8 cellular contexts compared by ENCODE assay signal in the genomic region with DNA sequence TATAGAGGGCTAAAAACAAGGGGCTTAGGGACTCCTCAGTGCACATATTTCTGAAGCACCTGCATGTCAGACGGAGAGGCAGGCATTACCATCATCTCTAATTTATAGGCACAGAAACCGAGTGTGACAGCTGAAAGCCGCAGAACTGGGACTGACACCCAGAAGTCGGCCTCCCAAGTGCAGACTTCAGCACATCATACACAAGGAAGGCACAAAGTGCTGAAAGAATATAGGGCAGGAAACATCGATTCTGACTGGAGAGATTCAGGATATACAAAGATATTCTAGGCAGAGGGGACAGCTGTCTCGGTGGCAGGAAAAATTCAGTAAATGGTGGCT. TPM values are rescaled to one million over a fixed set of nuclear protein-coding genes. Genes with fewer than 3 reads are reported as not detected.
DNase-seq lines count a peak whose midpoint lies in the region; ATAC-seq lines count a peak whose summit lies in the region.

No MANE protein-coding gene starts in this region.

- CTCF ChIA-PET in activated CD8-positive, alpha-beta memory T cell treated with anti-CD3 and anti-CD28 coated beads, Interleukin-2, amount 10 ng/mL, durations not matched to agents 7 days and 5 days (lab: Charles Lee), result interaction anchor here (0.7 to 3.4 kb wide), 13 partner anchors 10 to 176 kb away, joined by 3 to 58 read pairs (median 3); partner anchors contain the start of genes MRPS27 and PTCD2

- peak overlapping the region; percentile 86 for H3K4me3 Mint-ChIP-seq in activated CD8-positive, alpha-beta memory T cell treated with anti-CD3 and anti-CD28 coated beads, Interleukin-2, amount 10 ng/mL, durations not matched to agents 7 days and 5 days

- H3K27me3 Mint-ChIP-seq in activated CD8-positive, alpha-beta memory T cell treated with anti-CD3 and anti-CD28 coated beads, Interleukin-2, amount 10 ng/mL, durations not matched to agents 7 days and 5 days, result no peaks in the 10 kb centered on the region

- no peaks in the 10 kb centered on the region for H3K27me3 ChIP-seq in iPS-20b (ENCODE audit: insufficient read depth, low read length)

- H3K4me1 ChIP-seq in iPS-20b (ENCODE audit: insufficient read depth, low read length), result peaks cover 9% of the 10 kb centered on the region; the same call in 1 of the 2 replicates

- H3K9me3 ChIP-seq in iPS-20b (ENCODE audit: insufficient read depth, low read depth, low read length), result no peaks in the 10 kb centered on the region

- H3K27ac Mint-ChIP-seq in activated CD8-positive, alpha-beta memory T cell treated with anti-CD3 and anti-CD28 coated beads, Interleukin-2, amount 10 ng/mL, durations not matched to agents 7 days and 5 days, result peak overlapping the region; percentile 91

- ATAC-seq in activated CD8-positive, alpha-beta memory T cell treated with anti-CD3 and anti-CD28 coated beads, Interleukin-2, amount 10 ng/mL, durations not matched to agents 7 days and 5 days, result no peak

- peak overlapping the region; percentile 90; the same call in 1 of the 2 replicates for H3K9ac ChIP-seq in iPS-20b (ENCODE audit: low read depth, low read length)

- no peaks in the 10 kb centered on the region for H3K9me3 Mint-ChIP-seq in activated CD8-positive, alpha-beta memory T cell treated with anti-CD3 and anti-CD28 coated beads, Interleukin-2, amount 10 ng/mL, durations not matched to agents 7 days and 5 days (ENCODE audit: low read depth)

- H3K4me3 ChIP-seq in iPS-20b (ENCODE audit: low read length), result peak overlapping the region; percentile 87; the same call in 1 of the 2 replicates

- H3K27ac ChIP-seq in iPS-20b (ENCODE audit: low read length), result peak overlapping the region; percentile 4
- peak overlapping the region; percentile 81 for H3K27ac ChIP-seq in temporal lobe (ENCODE audit: low read depth, low read length)

- peaks cover 33% of the 10 kb centered on the region for H3K36me3 Mint-ChIP-seq in activated CD8-positive, alpha-beta memory T cell treated with anti-CD3 and anti-CD28 coated beads, Interleukin-2, amount 10 ng/mL, durations not matched to agents 7 days and 5 days

- H3K4me1 Mint-ChIP-seq in activated CD8-positive, alpha-beta memory T cell treated with anti-CD3 and anti-CD28 coated beads, Interleukin-2, amount 10 ng/mL, durations not matched to agents 7 days and 5 days, result peaks cover 36% of the 10 kb centered on the region

- H3K36me3 ChIP-seq in iPS-20b (ENCODE audit: insufficient read depth, low read depth, low read length), result peaks cover 44% of the 10 kb centered on the region

- DNase-seq in activated CD8-positive, alpha-beta memory T cell treated with anti-CD3 and anti-CD28 coated beads, Interleukin-2, amount 10 ng/mL, durations not matched to agents 7 days and 5 days, result no peak
- DNase-seq in activated CD8-positive, alpha-beta memory T cell treated with anti-CD3 and anti-CD28 coated beads, Interleukin-2, amount 50 U/mL, for 4 hours, result no peak
- peak; percentile 22 to 33 for DNase-seq in activated T-cell treated with anti-CD3 and anti-CD28 coated beads, Interleukin-2, amount 50 U/mL, for 48 hours
- DNase-seq in DMS153 treated with DMSO at 0.1 percent for 48 hours (lab: John Stamatoyannopoulos, UW; ENCODE audit: unreplicated experiment) (no peak), dedifferentiated amniotic fluid mesenchymal stem cell (ENCODE audit: extremely low spot score) (no peak)
- no peak for DNase-seq in activated CD4-positive, alpha-beta T cell treated with anti-CD3 and anti-CD28 coated beads, Interleukin-2, amount 50 U/mL, for 48 hours

RNA-seq across cellular contexts. Expression of gene MRPS27, which starts 11.2 kb away (rescaled TPM):
- total RNA-seq in activated CD8-positive, alpha-beta memory T cell treated with anti-CD3 and anti-CD28 coated beads, Interleukin-2, amount 10 ng/mL, durations not matched to agents 7 days and 5 days, result 10 to 100 TPM; 45.5 to 52.6 TPM
- total RNA-seq in temporal lobe, result 46.2 TPM

RNA-seq across cellular contexts. Expression of gene PTCD2, which starts 11.4 kb away (rescaled TPM):
- total RNA-seq in activated CD8-positive, alpha-beta memory T cell treated with anti-CD3 and anti-CD28 coated beads, Interleukin-2, amount 10 ng/mL, durations not matched to agents 7 days and 5 days, result 10 to 100 TPM; 10.2 to 10.6 TPM
- 6.6 TPM for total RNA-seq in temporal lobe

Comparison
In these comparisons a context has a peak if more than half of its experiments do, and no peak if none do; other contexts are left out.
1. DNase-seq: peak in activated T-cell treated with anti-CD3 and anti-CD28 coated beads, Interleukin-2, amount 50 U/mL, for 48 hours (2 of 2); none in activated CD8-positive, alpha-beta memory T cell treated with anti-CD3 and anti-CD28 coated beads, Interleukin-2, amount 10 ng/mL, durations not matched to agents 7 days and 5 days (single experiment), activated CD8-positive, alpha-beta memory T cell treated with anti-CD3 and anti-CD28 coated beads, Interleukin-2, amount 50 U/mL, for 4 hours (single experiment), DMS153 treated with DMSO at 0.1 percent for 48 hours (single experiment), activated CD4-positive, alpha-beta T cell treated with anti-CD3 and anti-CD28 coated beads, Interleukin-2, amount 50 U/mL, for 48 hours (0 of 2) and dedifferentiated amniotic fluid mesenchymal stem cell (single experiment).